In the genomic region with DNA sequence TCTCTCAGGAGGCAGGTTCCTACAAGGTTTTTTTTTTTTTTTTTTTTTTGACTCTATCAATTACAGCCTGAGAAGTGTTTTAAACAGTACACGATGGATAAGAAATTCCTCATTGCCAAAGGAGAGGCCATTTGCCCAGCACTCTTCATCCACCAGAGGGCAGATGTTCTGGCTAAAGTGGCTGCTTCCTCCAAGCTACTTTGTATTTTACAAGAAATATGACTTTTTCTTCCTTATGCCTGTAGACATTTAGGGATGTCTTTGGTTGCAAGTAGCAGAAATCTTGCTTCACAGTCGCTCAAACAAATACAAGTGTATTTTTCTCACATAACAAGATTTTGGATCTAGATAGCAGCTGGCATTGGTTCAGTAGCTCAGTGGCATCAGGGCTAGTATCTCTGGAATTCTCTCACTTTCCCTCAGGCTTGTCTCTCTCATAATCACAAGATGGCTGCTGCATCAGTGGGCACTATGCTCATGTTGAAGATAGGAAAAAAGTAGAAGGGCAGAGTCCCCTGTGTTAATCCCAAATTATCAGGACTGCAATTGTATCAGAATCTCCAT, we compare ENCODE assay signal across 9 cellular contexts.
A peak's percentile ranks its signal among the peaks of the same experiment; 100 is the strongest.
DNase-seq lines count a peak whose midpoint lies in the region; ATAC-seq, FAIRE-seq and TF ChIP-seq lines count a peak whose summit lies in the region.
"Had no signal": no experiment of that assay in that cellular context is flagged by ENCODE, and none has a peak within 500 bp of the region (broad histone marks: within the 10 kb centered on the region; RNA-seq: fewer than 3 reads in every experiment).

No MANE protein-coding gene starts in this region.

- H3K4me1 ChIP-seq in Karpas-422 (ENCODE audit: low read length) = no peaks in the 10 kb centered on the region

- POLR2A ChIA-PET in CD4-positive, alpha-beta T cell (lab: Charles Lee) = no interaction called here

- peaks cover 3% of the 10 kb centered on the region for H3K9me3 Mint-ChIP-seq in CD4-positive, alpha-beta T cell
- no peaks in the 10 kb centered on the region for H3K9me3 Mint-ChIP-seq in activated T-helper 17 cell treated with anti-CD3 and anti-CD28 coated beads, Interleukin-2, amount 50 U/mL, for 72 hours

- H3K9me2 ChIP-seq in Karpas-422 (replicated peaks; ENCODE audit: insufficient read depth, low read length) = no peaks in the 10 kb centered on the region

- H3K4me2 ChIP-seq in Karpas-422 (ENCODE audit: low read depth, low read length, poor library complexity, severe bottlenecking) = no peak overlapping the region

- H3K27ac Mint-ChIP-seq in CD4-positive, alpha-beta T cell = no peak overlapping the region
- no peak overlapping the region for H3K27ac Mint-ChIP-seq in activated T-helper 17 cell treated with anti-CD3 and anti-CD28 coated beads, Interleukin-2, amount 50 U/mL, for 72 hours

- H3K79me2 ChIP-seq in Karpas-422 (ENCODE audit: low read length) = no peaks in the 10 kb centered on the region

- no peak overlapping the region for H3K4me3 ChIP-seq in Karpas-422 (ENCODE audit: low read length)
- H3K4me3 ChIP-seq in astrocyte of the spinal cord (ENCODE audit: low read depth, low read length) = no peak overlapping the region

- TF ChIP-seq CTCF in D721Med (IDR thresholded peaks at IDR 0.05; ENCODE audit: insufficient read depth, missing control alignments) (peak; percentile 80), astrocyte of the spinal cord (IDR thresholded peaks at IDR 0.05; ENCODE audit: low read depth, low read length) (peak; percentile 88)
- TF ChIP-seq CTCF in CD4-positive, alpha-beta T cell (IDR thresholded peaks at IDR 0.05) = no peak

- no peaks in the 10 kb centered on the region for H4K20me1 ChIP-seq in Karpas-422 (ENCODE audit: insufficient read depth, low read depth, low read length)

- no peak overlapping the region for H3K9ac ChIP-seq in Karpas-422 (ENCODE audit: low read length)

- no peaks in the 10 kb centered on the region for H3K36me3 Mint-ChIP-seq in CD4-positive, alpha-beta T cell (ENCODE audit: low read depth)
- no peaks in the 10 kb centered on the region for H3K36me3 Mint-ChIP-seq in activated T-helper 17 cell treated with anti-CD3 and anti-CD28 coated beads, Interleukin-2, amount 50 U/mL, for 72 hours (ENCODE audit: low read depth)

- no peak overlapping the region for H3K27ac ChIP-seq in Karpas-422 (ENCODE audit: low read length)
- no peak overlapping the region for H3K27ac ChIP-seq in CD4-positive, alpha-beta T cell (ENCODE audit: low read depth, low read length)

- H3K9me3 ChIP-seq in Karpas-422 (ENCODE audit: low read length) = no peaks in the 10 kb centered on the region
- H3K9me3 ChIP-seq in CD4-positive, alpha-beta T cell (ENCODE audit: control insufficient read depth, low read length) = no peaks in the 10 kb centered on the region

- H3K27me3 Mint-ChIP-seq in CD4-positive, alpha-beta T cell = no peaks in the 10 kb centered on the region
- no peaks in the 10 kb centered on the region for H3K27me3 Mint-ChIP-seq in activated T-helper 17 cell treated with anti-CD3 and anti-CD28 coated beads, Interleukin-2, amount 50 U/mL, for 72 hours

- in situ Hi-C loops in astrocyte of the spinal cord (cut with HindIII; ENCODE audit: low sequenced_read_pairs) = no loop called here

- DNase-seq in D721Med (ENCODE audit: insufficient read length, low spot score) = no peak
- peak; percentile 67 for DNase-seq in Karpas-422
- peak; percentile 73 for DNase-seq in astrocyte of the spinal cord (ENCODE audit: low read depth, low spot score)
- peak; percentile 62 for DNase-seq in kidney glomerular epithelial cell (lab: John Stamatoyannopoulos, UW)
- no peak for DNase-seq in CD4-positive, alpha-beta T cell

- no peak for FAIRE-seq in D721Med (lab: Jason Lieb, UNC)
- FAIRE-seq: TTC549 had no signal

- no peaks in the 10 kb centered on the region for H3K36me3 ChIP-seq in Karpas-422 (ENCODE audit: insufficient read depth, low read length)

- CTCF ChIA-PET in CD4-positive, alpha-beta T cell (lab: Charles Lee) = no interaction called here

- ATAC-seq in GM19372 (IDR thresholded peaks at IDR 0.05; ENCODE audit: low read depth, unreplicated experiment) (peak; percentile 52), GM21447 (IDR thresholded peaks at IDR 0.05; ENCODE audit: unreplicated experiment) (no peak)
- no peak for ATAC-seq in CD4-positive, alpha-beta T cell (ENCODE audit: poor library complexity)
- no peak for ATAC-seq in activated T-helper 17 cell treated with anti-CD3 and anti-CD28 coated beads, Interleukin-2, amount 50 U/mL, for 72 hours (replicated peaks)

- H3K27me3 ChIP-seq in Karpas-422 (ENCODE audit: low read length) = no peaks in the 10 kb centered on the region
- no peaks in the 10 kb centered on the region for H3K27me3 ChIP-seq in CD4-positive, alpha-beta T cell (ENCODE audit: control insufficient read depth, insufficient read depth, low read length)

- intact Hi-C loops in CD4-positive, alpha-beta T cell (cut with DNase I, micrococcal nuclease) = no loop called here

- H3K4me1 Mint-ChIP-seq in CD4-positive, alpha-beta T cell (ENCODE audit: low read depth) = no peaks in the 10 kb centered on the region
- no peaks in the 10 kb centered on the region for H3K4me1 Mint-ChIP-seq in activated T-helper 17 cell treated with anti-CD3 and anti-CD28 coated beads, Interleukin-2, amount 50 U/mL, for 72 hours

- no peak overlapping the region for H2AFZ ChIP-seq in Karpas-422 (ENCODE audit: low read length)

- no peak overlapping the region for H3K4me3 Mint-ChIP-seq in CD4-positive, alpha-beta T cell
- H3K4me3 Mint-ChIP-seq in activated T-helper 17 cell treated with anti-CD3 and anti-CD28 coated beads, Interleukin-2, amount 50 U/mL, for 72 hours = no peak overlapping the region

Comparison
In these comparisons a context has a peak if more than half of its experiments do, and no peak if none do; other contexts are left out.
1. DNase-seq: peak in Karpas-422 (single experiment), astrocyte of the spinal cord (single experiment) and kidney glomerular epithelial cell (single experiment); none in D721Med (single experiment) and CD4-positive, alpha-beta T cell (0 of 10).